In genomic region chr1:192080671-192081070, GRCh38 we compare ENCODE assay signal across 16 cellular contexts.
A peak's percentile ranks its signal among the peaks of the same experiment; 100 is the strongest.
DNase-seq lines count a peak whose midpoint lies in the region; ATAC-seq and TF ChIP-seq lines count a peak whose summit lies in the region.
"Had no signal": no experiment of that assay in that cellular context is flagged by ENCODE, and none has a peak within 500 bp of the region (broad histone marks: within the 10 kb centered on the region; RNA-seq: fewer than 3 reads in every experiment).

No MANE protein-coding gene starts in this region.

- no peaks in the 10 kb centered on the region for H3K4me1 ChIP-seq in right atrium auricular region

- ATAC-seq in Right ventricle myocardium superior (ENCODE audit: poor library complexity) = peak; percentile 38
- ATAC-seq in GM18520 (IDR thresholded peaks at IDR 0.05; ENCODE audit: unreplicated experiment) = no peak

- H3K4me3 ChIP-seq in right atrium auricular region = no peak overlapping the region

- H3K27me3 ChIP-seq in right atrium auricular region = no peaks in the 10 kb centered on the region

- H3K27ac ChIP-seq in right atrium auricular region = no peak overlapping the region

- H3K9me3 ChIP-seq in right atrium auricular region = no peaks in the 10 kb centered on the region

- no peak for DNase-seq in Right ventricle myocardium superior
- DNase-seq in right atrium auricular region (ENCODE audit: low spot score) = no peak
- DNase-seq in NCI-H446 treated with DMSO at 0.1 percent for 48 hours (lab: John Stamatoyannopoulos, UW) = peak; percentile 32
- DNase-seq in inferior parietal cortex (ENCODE audit: extremely low spot score) = peak; percentile 26
- peak; percentile 47 for DNase-seq in superior temporal gyrus (ENCODE audit: extremely low spot score)
- no peak for DNase-seq in NCI-H510A (lab: John Stamatoyannopoulos, UW)
- no peak for DNase-seq in EL
- DNase-seq: NCI-H1092 treated with DMSO at 0.1 percent for 48 hours, NCI-H1436, NCI-H187, NCI-H2081 treated with DMSO at 0.1 percent for 48 hours, NCI-H69, RPMI8226, SHP77, T-helper 1 cell had no signal

- no peaks in the 10 kb centered on the region for H3K36me3 ChIP-seq in right atrium auricular region

- intact Hi-C loops in Right ventricle myocardium superior (cut with DNase I) = no loop called here

- no peak for TF ChIP-seq CTCF in right atrium auricular region (IDR thresholded peaks at IDR 0.05)

Comparison
In these comparisons a context has a peak if more than half of its experiments do, and no peak if none do; other contexts are left out.
1. DNase-seq: peak in NCI-H446 treated with DMSO at 0.1 percent for 48 hours (single experiment), inferior parietal cortex (single experiment) and superior temporal gyrus (single experiment); none in Right ventricle myocardium superior (single experiment), right atrium auricular region (single experiment), NCI-H510A (single experiment) and EL (single experiment).